ENCODE assay signal across 10 cellular contexts in the genomic region with DNA sequence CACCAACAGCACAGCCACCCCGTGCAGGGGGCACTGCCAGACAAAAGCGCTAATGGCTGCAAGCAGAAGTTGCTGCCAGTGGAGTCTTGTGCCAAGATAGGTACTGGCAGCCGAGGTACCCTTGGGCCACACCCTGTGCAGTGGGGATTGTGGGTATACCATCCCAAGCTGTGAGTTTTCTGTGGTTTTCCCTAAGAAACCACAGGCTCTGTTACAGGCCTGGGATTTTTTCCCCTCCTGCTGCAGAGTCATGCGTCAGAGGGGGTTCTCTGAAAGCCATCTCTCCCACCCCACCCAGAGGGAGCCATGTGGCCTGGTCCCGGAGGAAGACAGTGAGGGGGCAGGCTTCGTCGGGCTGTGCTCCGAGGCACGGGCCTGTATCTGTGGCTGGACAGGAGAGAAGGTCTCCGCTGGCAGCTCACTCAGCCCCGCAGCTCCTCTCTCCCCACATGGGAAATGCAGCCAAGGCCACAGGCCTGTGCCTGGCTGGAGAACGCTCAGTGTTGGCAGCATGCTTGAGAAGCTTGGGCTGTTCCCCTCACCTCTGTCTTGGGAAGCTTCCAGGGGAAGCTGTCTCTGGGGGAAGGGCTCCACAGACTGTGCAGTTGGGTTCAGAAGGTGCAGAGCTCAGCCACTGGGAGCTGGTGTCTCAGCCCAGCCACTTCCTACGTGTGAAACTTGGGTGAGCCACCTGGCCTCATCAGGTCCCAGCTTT. TPM values are rescaled to one million over a fixed set of nuclear protein-coding genes. Genes with fewer than 3 reads are reported as not detected.
DNase-seq lines count a peak whose midpoint lies in the region; ATAC-seq and TF ChIP-seq lines count a peak whose summit lies in the region.
"Had no signal": no experiment of that assay in that cellular context is flagged by ENCODE, and none has a peak within 500 bp of the region (broad histone marks: within the 10 kb centered on the region; RNA-seq: fewer than 3 reads in every experiment).

No MANE protein-coding gene starts in this region.

- no peak for TF ChIP-seq CTCF in psoas muscle (IDR thresholded peaks at IDR 0.05)
- TF ChIP-seq CTCF in tibial nerve (IDR thresholded peaks at IDR 0.05), result no peak

- H3K27ac ChIP-seq in SJCRH30 (no peak overlapping the region), psoas muscle (no peak overlapping the region), tibial nerve (peak overlapping the region in 1 of 4 donors; percentile 0)

- ATAC-seq in psoas muscle (peak in 3 of 4 donors; percentile 37 to 57 (median 46)), HG02884 (IDR thresholded peaks at IDR 0.05; ENCODE audit: unreplicated experiment) (no peak), GM19328 (IDR thresholded peaks at IDR 0.05; ENCODE audit: unreplicated experiment) (no peak), GM19452 (IDR thresholded peaks at IDR 0.05; ENCODE audit: unreplicated experiment) (no peak)

- H3K27me3 ChIP-seq in SJCRH30 (no peaks in the 10 kb centered on the region), psoas muscle (ENCODE audit: insufficient read depth in 3 of 3, low read length in 2 of 3) (no peaks in the 10 kb centered on the region), tibial nerve (no peaks in the 10 kb centered on the region)

- no peak overlapping the region for H3K4me3 ChIP-seq in SJCRH30
- H3K4me3 ChIP-seq in psoas muscle, result no peak overlapping the region
- no peak overlapping the region for H3K4me3 ChIP-seq in tibial nerve

- DNase-seq in GDM1 (lab: John Stamatoyannopoulos, UW) (peak; percentile 30), SJCRH30 (peak; percentile 43 to 45), foreskin melanocyte (peak; percentile 48), psoas muscle (no peak), tibial nerve (ENCODE audit: low spot score in 2 of 2) (no peak)
- DNase-seq: activated T-cell treated with anti-CD3 and anti-CD28 coated beads, Interleukin-2, amount 50 U/mL, for 1 hour; NCI-H774 had no signal

- intact Hi-C loops in psoas muscle (cut with DNase I), result no loop called here

- no peak for TF ChIP-seq EP300 in tibial nerve (IDR thresholded peaks at IDR 0.05)

- peaks cover 18% of the 10 kb centered on the region for H3K4me1 ChIP-seq in SJCRH30
- H3K4me1 ChIP-seq in psoas muscle, result no peaks in the 10 kb centered on the region
- peaks cover 0 to 15% (median 0%) of the 10 kb centered on the region in 4 donors for H3K4me1 ChIP-seq in tibial nerve

- no peaks in the 10 kb centered on the region for H3K36me3 ChIP-seq in SJCRH30
- no peaks in the 10 kb centered on the region for H3K36me3 ChIP-seq in psoas muscle (ENCODE audit: insufficient read depth in 1 of 2, low read depth in 1 of 2)
- H3K36me3 ChIP-seq in tibial nerve, result no peaks in the 10 kb centered on the region

- 26 to 51% (median 39%) methylated on average over 13 of the region's 13 CpGs for WGBS in psoas muscle, 3 donors
- WGBS in tibial nerve, 2 donors, result 52 to 57% methylated on average over 10 to 12 of the region's 13 CpGs

- H3K9me3 ChIP-seq in SJCRH30 (replicated peaks), result no peaks in the 10 kb centered on the region
- no peaks in the 10 kb centered on the region for H3K9me3 ChIP-seq in psoas muscle
- no peaks in the 10 kb centered on the region for H3K9me3 ChIP-seq in tibial nerve

- TF ChIP-seq POLR2A in tibial nerve (IDR thresholded peaks at IDR 0.05), result no peak

RNA-seq across cellular contexts. Expression of a gene that starts 42.5 kb away (rescaled TPM):
- total RNA-seq in SJCRH30 (2014; rRNA removed; shearing (Covaris generic)), result 59.4 and 63.3 TPM in 2 replicates
- total RNA-seq in psoas muscle (not detected), tibial nerve (1 to 10 TPM in 2 of 4 donors, not detected in 2; 1.8 to 2.0 TPM)
- polyA plus RNA-seq in psoas muscle, result under 1 TPM in 2 of 3 donors, not detected in 1; 0.03 to 0.04 TPM

RNA-seq across cellular contexts. Expression of a gene that starts 54.0 kb away (rescaled TPM):
- 18.5 and 21.3 TPM in 2 replicates for total RNA-seq in SJCRH30 (2014; rRNA removed; shearing (Covaris generic))
- 1 to 10 TPM; 1.5 to 5.2 (median 3.0) TPM for total RNA-seq in psoas muscle
- polyA plus RNA-seq in psoas muscle, result 1 to 10 TPM in 1 of 3 donors, under 1 TPM in 2; 0.35 to 1.8 (median 0.63) TPM
- 10 to 100 TPM; 11.7 to 17.9 (median 16.9) TPM for total RNA-seq in tibial nerve

Comparison
In these comparisons a context has a peak if more than half of its experiments do, and no peak if none do; other contexts are left out.
1. DNase-seq: peak in GDM1 (single experiment), SJCRH30 (2 of 2) and foreskin melanocyte (single experiment); none in psoas muscle (0 of 2) and tibial nerve (0 of 2).
2. ATAC-seq: peak in psoas muscle (3 of 4); none in HG02884 (single experiment), GM19328 (single experiment) and GM19452 (single experiment).
3. RNA of a gene that starts 42.5 kb away (total RNA-seq): 59.4 to 63.3 TPM in SJCRH30; 1.8 to 2.0 TPM in tibial nerve and not detected in psoas muscle; every median in the first group is over 10 times any median in the second.